ENCODE assay signal across 1 cellular context in the genomic region with DNA sequence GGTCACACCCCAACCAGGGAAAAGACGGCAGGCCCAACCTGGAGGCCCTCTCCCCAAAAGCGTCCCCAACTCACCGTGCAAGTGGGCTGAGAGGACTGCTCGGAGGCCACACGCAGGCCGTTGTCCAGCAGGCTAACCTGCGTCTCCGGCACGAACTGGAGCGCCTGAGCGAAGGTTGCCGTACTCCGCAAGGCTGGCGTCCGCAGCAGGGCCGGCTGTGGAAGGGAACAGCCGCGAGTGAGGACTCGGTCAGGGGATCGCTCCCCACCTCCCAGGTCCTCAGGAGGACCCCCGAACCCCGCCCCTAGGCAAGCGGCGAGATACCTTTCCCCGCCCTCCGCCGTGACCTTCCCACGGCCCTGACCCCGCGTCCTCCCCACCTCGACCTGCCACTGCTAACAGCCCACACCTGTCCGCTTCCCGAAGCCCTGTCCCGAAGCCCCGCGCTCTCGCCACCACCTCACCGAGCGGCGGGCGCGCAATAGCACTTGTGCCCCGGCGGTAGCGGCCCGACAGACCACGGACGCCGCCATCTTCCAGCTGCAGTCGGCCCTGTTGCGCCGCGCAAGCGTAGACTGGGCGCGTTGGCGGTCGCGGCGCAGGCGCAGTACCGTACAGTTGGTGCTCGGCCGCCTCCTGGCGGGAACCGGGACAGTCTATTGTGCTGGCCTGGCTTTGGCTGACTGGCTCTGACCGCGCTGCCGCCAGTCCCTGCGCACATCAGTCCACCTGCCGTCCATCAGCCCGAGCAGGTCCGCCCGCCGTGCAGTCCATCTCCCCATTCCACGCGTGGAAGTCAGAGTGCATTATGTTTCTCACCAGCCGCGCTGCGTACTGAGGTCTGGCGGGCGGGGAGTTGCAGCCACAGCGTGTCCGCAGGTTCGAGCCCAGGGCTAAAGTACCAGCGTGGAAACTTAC.
TF ChIP-seq lines count a peak whose summit lies in the region.

TSS of gene UQCRC1 (minus strand) at position 559 of the 918 bp plus-strand sequence. CDS start at position 533, 26 bp downstream.

TF ChIP-seq in K562, 482 proteins besides CTCF, POLR2A, EP300 and RAD21 (continued from another document and continues in another):
- TF ChIP-seq ZNF395 (CRISPR knock-in tag; IDR thresholded peaks at IDR 0.05): no peak
- TF ChIP-seq ZNF280A (IDR thresholded peaks at IDR 0.05; ENCODE audit: low read depth, partially characterized antibody): no peak
- no peak for TF ChIP-seq ZNF583 (CRISPR knock-in tag; IDR thresholded peaks at IDR 0.05)
- TF ChIP-seq RBM14 (IDR thresholded peaks at IDR 0.05; ENCODE audit: borderline replicate concordance, insufficient read depth, low read depth, low read length): no peak
- 0 out of 2 replicates have a peak, but pooled peaks have one; percentile 44 for TF ChIP-seq E2F5 (CRISPR knock-in tag; IDR thresholded peaks at IDR 0.05)
- TF ChIP-seq, protein P1, sequence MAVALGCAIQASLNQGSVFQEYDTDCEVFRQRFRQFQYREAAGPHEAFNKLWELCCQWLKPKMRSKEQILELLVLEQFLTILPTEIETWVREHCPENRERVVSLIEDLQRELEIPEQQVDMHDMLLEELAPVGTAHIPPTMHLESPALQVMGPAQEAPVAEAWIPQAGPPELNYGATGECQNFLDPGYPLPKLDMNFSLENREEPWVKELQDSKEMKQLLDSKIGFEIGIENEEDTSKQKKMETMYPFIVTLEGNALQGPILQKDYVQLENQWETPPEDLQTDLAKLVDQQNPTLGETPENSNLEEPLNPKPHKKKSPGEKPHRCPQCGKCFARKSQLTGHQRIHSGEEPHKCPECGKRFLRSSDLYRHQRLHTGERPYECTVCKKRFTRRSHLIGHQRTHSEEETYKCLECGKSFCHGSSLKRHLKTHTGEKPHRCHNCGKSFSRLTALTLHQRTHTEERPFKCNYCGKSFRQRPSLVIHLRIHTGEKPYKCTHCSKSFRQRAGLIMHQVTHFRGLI (CRISPR knock-in tag; IDR thresholded peaks at IDR 0.05): no peak
- TF ChIP-seq CHCHD3 (CRISPR knock-in tag; IDR thresholded peaks at IDR 0.05): no peak
- TF ChIP-seq, protein P2, sequence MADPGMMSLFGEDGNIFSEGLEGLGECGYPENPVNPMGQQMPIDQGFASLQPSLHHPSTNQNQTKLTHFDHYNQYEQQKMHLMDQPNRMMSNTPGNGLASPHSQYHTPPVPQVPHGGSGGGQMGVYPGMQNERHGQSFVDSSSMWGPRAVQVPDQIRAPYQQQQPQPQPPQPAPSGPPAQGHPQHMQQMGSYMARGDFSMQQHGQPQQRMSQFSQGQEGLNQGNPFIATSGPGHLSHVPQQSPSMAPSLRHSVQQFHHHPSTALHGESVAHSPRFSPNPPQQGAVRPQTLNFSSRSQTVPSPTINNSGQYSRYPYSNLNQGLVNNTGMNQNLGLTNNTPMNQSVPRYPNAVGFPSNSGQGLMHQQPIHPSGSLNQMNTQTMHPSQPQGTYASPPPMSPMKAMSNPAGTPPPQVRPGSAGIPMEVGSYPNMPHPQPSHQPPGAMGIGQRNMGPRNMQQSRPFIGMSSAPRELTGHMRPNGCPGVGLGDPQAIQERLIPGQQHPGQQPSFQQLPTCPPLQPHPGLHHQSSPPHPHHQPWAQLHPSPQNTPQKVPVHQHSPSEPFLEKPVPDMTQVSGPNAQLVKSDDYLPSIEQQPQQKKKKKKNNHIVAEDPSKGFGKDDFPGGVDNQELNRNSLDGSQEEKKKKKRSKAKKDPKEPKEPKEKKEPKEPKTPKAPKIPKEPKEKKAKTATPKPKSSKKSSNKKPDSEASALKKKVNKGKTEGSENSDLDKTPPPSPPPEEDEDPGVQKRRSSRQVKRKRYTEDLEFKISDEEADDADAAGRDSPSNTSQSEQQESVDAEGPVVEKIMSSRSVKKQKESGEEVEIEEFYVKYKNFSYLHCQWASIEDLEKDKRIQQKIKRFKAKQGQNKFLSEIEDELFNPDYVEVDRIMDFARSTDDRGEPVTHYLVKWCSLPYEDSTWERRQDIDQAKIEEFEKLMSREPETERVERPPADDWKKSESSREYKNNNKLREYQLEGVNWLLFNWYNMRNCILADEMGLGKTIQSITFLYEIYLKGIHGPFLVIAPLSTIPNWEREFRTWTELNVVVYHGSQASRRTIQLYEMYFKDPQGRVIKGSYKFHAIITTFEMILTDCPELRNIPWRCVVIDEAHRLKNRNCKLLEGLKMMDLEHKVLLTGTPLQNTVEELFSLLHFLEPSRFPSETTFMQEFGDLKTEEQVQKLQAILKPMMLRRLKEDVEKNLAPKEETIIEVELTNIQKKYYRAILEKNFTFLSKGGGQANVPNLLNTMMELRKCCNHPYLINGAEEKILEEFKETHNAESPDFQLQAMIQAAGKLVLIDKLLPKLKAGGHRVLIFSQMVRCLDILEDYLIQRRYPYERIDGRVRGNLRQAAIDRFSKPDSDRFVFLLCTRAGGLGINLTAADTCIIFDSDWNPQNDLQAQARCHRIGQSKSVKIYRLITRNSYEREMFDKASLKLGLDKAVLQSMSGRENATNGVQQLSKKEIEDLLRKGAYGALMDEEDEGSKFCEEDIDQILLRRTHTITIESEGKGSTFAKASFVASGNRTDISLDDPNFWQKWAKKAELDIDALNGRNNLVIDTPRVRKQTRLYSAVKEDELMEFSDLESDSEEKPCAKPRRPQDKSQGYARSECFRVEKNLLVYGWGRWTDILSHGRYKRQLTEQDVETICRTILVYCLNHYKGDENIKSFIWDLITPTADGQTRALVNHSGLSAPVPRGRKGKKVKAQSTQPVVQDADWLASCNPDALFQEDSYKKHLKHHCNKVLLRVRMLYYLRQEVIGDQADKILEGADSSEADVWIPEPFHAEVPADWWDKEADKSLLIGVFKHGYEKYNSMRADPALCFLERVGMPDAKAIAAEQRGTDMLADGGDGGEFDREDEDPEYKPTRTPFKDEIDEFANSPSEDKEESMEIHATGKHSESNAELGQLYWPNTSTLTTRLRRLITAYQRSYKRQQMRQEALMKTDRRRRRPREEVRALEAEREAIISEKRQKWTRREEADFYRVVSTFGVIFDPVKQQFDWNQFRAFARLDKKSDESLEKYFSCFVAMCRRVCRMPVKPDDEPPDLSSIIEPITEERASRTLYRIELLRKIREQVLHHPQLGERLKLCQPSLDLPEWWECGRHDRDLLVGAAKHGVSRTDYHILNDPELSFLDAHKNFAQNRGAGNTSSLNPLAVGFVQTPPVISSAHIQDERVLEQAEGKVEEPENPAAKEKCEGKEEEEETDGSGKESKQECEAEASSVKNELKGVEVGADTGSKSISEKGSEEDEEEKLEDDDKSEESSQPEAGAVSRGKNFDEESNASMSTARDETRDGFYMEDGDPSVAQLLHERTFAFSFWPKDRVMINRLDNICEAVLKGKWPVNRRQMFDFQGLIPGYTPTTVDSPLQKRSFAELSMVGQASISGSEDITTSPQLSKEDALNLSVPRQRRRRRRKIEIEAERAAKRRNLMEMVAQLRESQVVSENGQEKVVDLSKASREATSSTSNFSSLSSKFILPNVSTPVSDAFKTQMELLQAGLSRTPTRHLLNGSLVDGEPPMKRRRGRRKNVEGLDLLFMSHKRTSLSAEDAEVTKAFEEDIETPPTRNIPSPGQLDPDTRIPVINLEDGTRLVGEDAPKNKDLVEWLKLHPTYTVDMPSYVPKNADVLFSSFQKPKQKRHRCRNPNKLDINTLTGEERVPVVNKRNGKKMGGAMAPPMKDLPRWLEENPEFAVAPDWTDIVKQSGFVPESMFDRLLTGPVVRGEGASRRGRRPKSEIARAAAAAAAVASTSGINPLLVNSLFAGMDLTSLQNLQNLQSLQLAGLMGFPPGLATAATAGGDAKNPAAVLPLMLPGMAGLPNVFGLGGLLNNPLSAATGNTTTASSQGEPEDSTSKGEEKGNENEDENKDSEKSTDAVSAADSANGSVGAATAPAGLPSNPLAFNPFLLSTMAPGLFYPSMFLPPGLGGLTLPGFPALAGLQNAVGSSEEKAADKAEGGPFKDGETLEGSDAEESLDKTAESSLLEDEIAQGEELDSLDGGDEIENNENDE (IDR thresholded peaks at IDR 0.05; ENCODE audit: low read depth, low read length): no peak
- peak in 1 of 2 experiments; percentile 61; a peak in 1 of 4 replicates for TF ChIP-seq SIN3A (IDR thresholded peaks at IDR 0.05; ENCODE audit: borderline replicate concordance in 2 of 2, control insufficient read depth in 1 of 2, low read depth in 2 of 2, low read length in 2 of 2)
- peak; percentile 91 for TF ChIP-seq ZBTB2 (IDR thresholded peaks at IDR 0.05)
- no peak for TF ChIP-seq FOXJ2 (tag; IDR thresholded peaks at IDR 0.05)
- no peak for TF ChIP-seq ZNF431 (CRISPR knock-in tag; IDR thresholded peaks at IDR 0.05)
- TF ChIP-seq TEAD4 (IDR thresholded peaks at IDR 0.05; ENCODE audit: low read length): no peak
- no peak for TF ChIP-seq TEAD4 (CRISPR knock-in tag; IDR thresholded peaks at IDR 0.05; ENCODE audit: borderline replicate concordance)
- TF ChIP-seq ZNF609 (CRISPR knock-in tag; IDR thresholded peaks at IDR 0.05; ENCODE audit: borderline replicate concordance): 0 out of 2 replicates have a peak, but pooled peaks have one; percentile 71
- TF ChIP-seq TEAD1 (CRISPR knock-in tag; IDR thresholded peaks at IDR 0.05): no peak
- TF ChIP-seq TBL1XR1 (IDR thresholded peaks at IDR 0.05; ENCODE audit: low read length in 2 of 2): no peak
- no peak for TF ChIP-seq ILK (tag; IDR thresholded peaks at IDR 0.05; ENCODE audit: borderline replicate concordance, low read depth)
- no peak for TF ChIP-seq ZNF24 (IDR thresholded peaks at IDR 0.05)
- TF ChIP-seq GTF2E2 (tag; IDR thresholded peaks at IDR 0.05): peak; percentile 34; the same call in 1 of the 2 replicates
